Comparison of ENCODE assay signal across 24 cellular contexts in the genomic region with DNA sequence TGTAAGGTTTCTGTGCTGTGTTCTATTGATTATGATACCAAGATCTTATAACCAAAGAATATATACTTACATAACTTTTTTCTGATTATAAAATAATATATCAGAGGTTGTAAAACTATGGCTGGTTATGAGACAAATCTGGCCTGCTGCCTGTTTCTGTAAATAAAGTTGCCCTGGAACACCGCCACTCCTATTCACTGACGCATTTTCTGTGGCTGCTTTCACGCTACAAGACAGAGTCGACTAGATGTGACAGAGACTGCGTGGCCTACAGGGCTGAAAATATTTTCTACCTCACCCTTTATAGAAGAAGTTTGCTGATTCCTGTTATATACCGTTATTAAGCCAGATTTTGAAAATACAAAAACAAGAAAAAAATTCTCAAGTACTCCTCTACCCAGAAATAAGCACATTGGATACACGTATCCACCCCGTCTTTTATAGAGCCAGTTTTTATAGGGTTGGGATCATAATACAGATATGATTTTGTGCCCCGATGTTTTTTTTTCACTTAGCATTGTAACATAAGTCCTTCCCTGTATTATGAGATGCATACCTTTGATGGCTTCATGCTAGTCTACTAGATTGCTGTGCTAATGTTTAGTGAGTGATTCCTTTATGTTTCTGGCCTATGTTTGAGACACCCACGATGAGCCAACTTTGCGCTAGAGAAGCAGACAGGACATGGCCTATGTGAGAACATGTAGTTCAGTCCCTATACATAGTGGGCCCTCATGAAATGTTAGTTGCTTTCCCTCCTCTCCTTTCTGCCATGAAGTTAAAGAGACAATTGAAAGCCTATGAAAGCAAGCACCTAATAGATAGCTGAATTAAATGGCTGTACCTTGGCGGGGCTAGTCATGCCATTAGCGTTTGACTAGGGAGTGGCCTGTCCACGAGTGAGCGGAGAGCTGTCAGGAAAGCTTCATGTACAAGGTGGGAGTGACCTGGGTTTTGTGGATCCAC.
DNase-seq lines count a peak whose midpoint lies in the region; ATAC-seq and TF ChIP-seq lines count a peak whose summit lies in the region.
"Had no signal": no experiment of that assay in that cellular context is flagged by ENCODE, and none has a peak within 500 bp of the region (broad histone marks: within the 10 kb centered on the region; RNA-seq: fewer than 3 reads in every experiment).

No MANE protein-coding gene starts in this region.

- no peaks in the 10 kb centered on the region for H3K27me3 Mint-ChIP-seq in osteocyte (ENCODE audit: unreplicated experiment)
- peaks cover 6 to 12% of the 10 kb centered on the region in 2 donors for H3K27me3 Mint-ChIP-seq in effector memory CD8-positive, alpha-beta T cell

- H3K36me3 Mint-ChIP-seq in osteocyte (ENCODE audit: unreplicated experiment): no peaks in the 10 kb centered on the region
- peaks cover 2% of the 10 kb centered on the region for H3K36me3 Mint-ChIP-seq in effector memory CD8-positive, alpha-beta T cell (ENCODE audit: insufficient read depth)
- H3K36me3 Mint-ChIP-seq: stimulated activated naive B cell treated with anti-CD40 and anti-IgM and Interleukin-4, amounts not matched to agents 10 μg/mL and 1 μg/mL and 100 μg/mL, for 72 hours had no signal

- H3K4me1 Mint-ChIP-seq in osteocyte (ENCODE audit: unreplicated experiment): peaks cover 45% of the 10 kb centered on the region
- H3K4me1 Mint-ChIP-seq in effector memory CD8-positive, alpha-beta T cell (ENCODE audit: low read depth in 2 of 2): no peaks in the 10 kb centered on the region
- H3K4me1 Mint-ChIP-seq: B cell had no signal

- H3K27ac Mint-ChIP-seq in osteocyte (ENCODE audit: unreplicated experiment): peak overlapping the region; percentile 33
- no peak overlapping the region for H3K27ac Mint-ChIP-seq in effector memory CD8-positive, alpha-beta T cell
- H3K27ac Mint-ChIP-seq: B cell; stimulated activated naive B cell treated with anti-CD40 and anti-IgM and Interleukin-4, amounts not matched to agents 10 μg/mL and 1 μg/mL and 100 μg/mL, for 72 hours had no signal

- TF ChIP-seq CTCF in osteocyte (IDR thresholded peaks at IDR 0.05) (no peak), thoracic aorta (IDR thresholded peaks at IDR 0.05) (no peak)

- H3K27ac ChIP-seq in thoracic aorta: peak overlapping the region; percentile 41 to 73
- H3K27ac ChIP-seq in effector memory CD4-positive, alpha-beta T cell (ENCODE audit: insufficient read depth, low read length, poor library complexity, severe bottlenecking): no peak overlapping the region
- H3K27ac ChIP-seq: 22Rv1, neutrophil, right lobe of liver had no signal

- no peaks in the 10 kb centered on the region for H3K9me3 ChIP-seq in thoracic aorta
- H3K9me3 ChIP-seq in effector memory CD4-positive, alpha-beta T cell (ENCODE audit: control insufficient read depth, low read length): no peaks in the 10 kb centered on the region
- H3K9me3 ChIP-seq: neutrophil, right lobe of liver had no signal

- no peak overlapping the region for H3K4me3 ChIP-seq in thoracic aorta
- no peak overlapping the region for H3K4me3 ChIP-seq in effector memory CD4-positive, alpha-beta T cell (ENCODE audit: insufficient read depth, low read depth, low read length, poor library complexity, severe bottlenecking)
- H3K4me3 ChIP-seq: right lobe of liver had no signal

- peak; percentile 87 for ATAC-seq in Right ventricle myocardium superior (ENCODE audit: poor library complexity)
- ATAC-seq in thoracic aorta (ENCODE audit: insufficient number of reproducible peaks, low FRiP score, low read depth): no peak
- ATAC-seq in HG03571 (IDR thresholded peaks at IDR 0.05; ENCODE audit: unreplicated experiment): no peak
- no peak for ATAC-seq in effector memory CD8-positive, alpha-beta T cell (replicated peaks)
- ATAC-seq: left lobe of liver; right lobe of liver; stimulated activated naive B cell treated with anti-CD40 and anti-IgM and Interleukin-4, amounts not matched to agents 10 μg/mL and 1 μg/mL and 100 μg/mL, for 72 hours had no signal

- DNase-seq in NCI-H1092 treated with DMSO at 0.1 percent for 48 hours (lab: John Stamatoyannopoulos, UW) (peak; percentile 9), NCI-H1092 (lab: John Stamatoyannopoulos, UW) (no peak), Right ventricle myocardium superior (no peak), osteocyte (ENCODE audit: extremely low spot score, unreplicated experiment) (peak; percentile 15), thoracic aorta (ENCODE audit: low spot score) (no peak)
- no peak for DNase-seq in effector memory CD8-positive, alpha-beta T cell
- no peak for DNase-seq in effector memory CD4-positive, alpha-beta T cell
- DNase-seq: activated CD4-positive, alpha-beta T cell treated with anti-CD3 and anti-CD28 coated beads, Interleukin-2, amount 50 U/mL, for 1 hour; activated effector memory CD4-positive, alpha-beta T cell treated with anti-CD3 and anti-CD28 coated beads, Interleukin-2, amount 50 U/mL, for 16 hours; Calu3; cerebellar nuclear complex; EL; Kasumi-1; NCI-H1105 treated with DMSO at 0.1 percent for 48 hours; NCI-H2107; NCI-H524 treated with DMSO at 0.1 percent for 48 hours; right lobe of liver; SHP77 treated with DMSO at 0.1 percent for 48 hours; stimulated activated naive B cell treated with anti-CD40 and anti-IgM and Interleukin-4, amounts not matched to agents 10 μg/mL and 1 μg/mL and 100 μg/mL, for 72 hours had no signal

- no peak overlapping the region for H3K4me3 Mint-ChIP-seq in osteocyte (ENCODE audit: unreplicated experiment)
- no peak overlapping the region for H3K4me3 Mint-ChIP-seq in effector memory CD8-positive, alpha-beta T cell
- H3K4me3 Mint-ChIP-seq: B cell; stimulated activated naive B cell treated with anti-CD40 and anti-IgM and Interleukin-4, amounts not matched to agents 10 μg/mL and 1 μg/mL and 100 μg/mL, for 72 hours had no signal

- no peaks in the 10 kb centered on the region for H3K27me3 ChIP-seq in thoracic aorta (replicated peaks; ENCODE audit: insufficient read depth)
- no peaks in the 10 kb centered on the region for H3K27me3 ChIP-seq in effector memory CD4-positive, alpha-beta T cell (replicated peaks; ENCODE audit: control insufficient read depth, insufficient read depth, low read length, poor library complexity, severe bottlenecking)
- H3K27me3 ChIP-seq: right lobe of liver had no signal

- H3K9me3 Mint-ChIP-seq in osteocyte (ENCODE audit: unreplicated experiment): peaks cover 8% of the 10 kb centered on the region
- no peaks in the 10 kb centered on the region for H3K9me3 Mint-ChIP-seq in effector memory CD8-positive, alpha-beta T cell
- H3K9me3 Mint-ChIP-seq: stimulated activated naive B cell treated with anti-CD40 and anti-IgM and Interleukin-4, amounts not matched to agents 10 μg/mL and 1 μg/mL and 100 μg/mL, for 72 hours had no signal

- intact Hi-C loops in Right ventricle myocardium superior (cut with DNase I): no loop called here

- H3K4me1 ChIP-seq in thoracic aorta (ENCODE audit: control insufficient read depth in 1 of 2, low read depth in 2 of 2): peaks cover 14 to 32% of the 10 kb centered on the region in 2 donors
- H3K4me1 ChIP-seq in effector memory CD4-positive, alpha-beta T cell (ENCODE audit: control insufficient read depth, insufficient read depth, low read length, poor library complexity, severe bottlenecking): no peaks in the 10 kb centered on the region
- H3K4me1 ChIP-seq: right lobe of liver had no signal

- no peaks in the 10 kb centered on the region for H3K36me3 ChIP-seq in thoracic aorta
- H3K36me3 ChIP-seq in effector memory CD4-positive, alpha-beta T cell (ENCODE audit: control insufficient read depth, insufficient read depth, low read length): no peaks in the 10 kb centered on the region
- H3K36me3 ChIP-seq: neutrophil, right lobe of liver had no signal

Comparison
In these comparisons a context has a peak if more than half of its experiments do, and no peak if none do; other contexts are left out.
1. DNase-seq: peak in NCI-H1092 treated with DMSO at 0.1 percent for 48 hours (single experiment) and osteocyte (single experiment); none in NCI-H1092 (single experiment), Right ventricle myocardium superior (single experiment), thoracic aorta (single experiment), effector memory CD8-positive, alpha-beta T cell (0 of 3) and effector memory CD4-positive, alpha-beta T cell (0 of 3).